ENCODE assay signal across 1 cellular context in genomic region chr6:33191383-33192104, GRCh38.
A peak's percentile ranks its signal among the peaks of the same experiment; 100 is the strongest.
TF ChIP-seq lines count a peak whose summit lies in the region.

No MANE protein-coding gene starts in this region.

TF ChIP-seq in HepG2, 621 proteins besides CTCF, POLR2A, EP300 and RAD21 (continues in another document):
- TF ChIP-seq ZNF263 (CRISPR knock-in tag; IDR thresholded peaks at IDR 0.05): peak; percentile 92
- no peak for TF ChIP-seq PHF20 (CRISPR knock-in tag; IDR thresholded peaks at IDR 0.05)
- TF ChIP-seq, protein P1, sequence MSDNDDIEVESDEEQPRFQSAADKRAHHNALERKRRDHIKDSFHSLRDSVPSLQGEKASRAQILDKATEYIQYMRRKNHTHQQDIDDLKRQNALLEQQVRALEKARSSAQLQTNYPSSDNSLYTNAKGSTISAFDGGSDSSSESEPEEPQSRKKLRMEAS (IDR thresholded peaks at IDR 0.05): no peak
- peak; percentile 89 for TF ChIP-seq TEAD3 (CRISPR knock-in tag; optimal IDR thresholded peaks at IDR 0.05; ENCODE audit: borderline replicate concordance)
- TF ChIP-seq ERF (CRISPR knock-in tag; IDR thresholded peaks at IDR 0.05): no peak
- TF ChIP-seq MEF2D (CRISPR knock-in tag; IDR thresholded peaks at IDR 0.05): no peak
- TF ChIP-seq HNRNPL (IDR thresholded peaks at IDR 0.05; ENCODE audit: low read depth, low read length): peak; percentile 95
- TF ChIP-seq SPEN (CRISPR knock-in tag; IDR thresholded peaks at IDR 0.05; ENCODE audit: low read depth): no peak
- no peak for TF ChIP-seq GZF1 (CRISPR knock-in tag; IDR thresholded peaks at IDR 0.05)
- TF ChIP-seq TCF7L2 (IDR thresholded peaks at IDR 0.05; ENCODE audit: low read depth, low read length): no peak
- no peak for TF ChIP-seq ZBTB7A (CRISPR knock-in tag; IDR thresholded peaks at IDR 0.05)
- TF ChIP-seq ZBTB42 (CRISPR knock-in tag; IDR thresholded peaks at IDR 0.05): no peak
- TF ChIP-seq ZNF281 (CRISPR knock-in tag; IDR thresholded peaks at IDR 0.05; ENCODE audit: borderline replicate concordance): peak; percentile 64; the same call in 1 of the 2 replicates
- TF ChIP-seq ZNF510 (CRISPR knock-in tag; IDR thresholded peaks at IDR 0.05; ENCODE audit: low read depth): 0 out of 2 replicates have a peak, but pooled peaks have one; percentile 52
- TF ChIP-seq, protein P2, sequence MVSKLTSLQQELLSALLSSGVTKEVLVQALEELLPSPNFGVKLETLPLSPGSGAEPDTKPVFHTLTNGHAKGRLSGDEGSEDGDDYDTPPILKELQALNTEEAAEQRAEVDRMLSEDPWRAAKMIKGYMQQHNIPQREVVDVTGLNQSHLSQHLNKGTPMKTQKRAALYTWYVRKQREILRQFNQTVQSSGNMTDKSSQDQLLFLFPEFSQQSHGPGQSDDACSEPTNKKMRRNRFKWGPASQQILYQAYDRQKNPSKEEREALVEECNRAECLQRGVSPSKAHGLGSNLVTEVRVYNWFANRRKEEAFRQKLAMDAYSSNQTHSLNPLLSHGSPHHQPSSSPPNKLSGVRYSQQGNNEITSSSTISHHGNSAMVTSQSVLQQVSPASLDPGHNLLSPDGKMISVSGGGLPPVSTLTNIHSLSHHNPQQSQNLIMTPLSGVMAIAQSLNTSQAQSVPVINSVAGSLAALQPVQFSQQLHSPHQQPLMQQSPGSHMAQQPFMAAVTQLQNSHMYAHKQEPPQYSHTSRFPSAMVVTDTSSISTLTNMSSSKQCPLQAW (CRISPR knock-in tag; IDR thresholded peaks at IDR 0.05): no peak
- peak; percentile 27; the same call in 1 of the 2 replicates for TF ChIP-seq MTA1 (CRISPR knock-in tag; IDR thresholded peaks at IDR 0.05; ENCODE audit: borderline replicate concordance)
- TF ChIP-seq ZNF34 (CRISPR knock-in tag; IDR thresholded peaks at IDR 0.05; ENCODE audit: borderline replicate concordance): no peak
- TF ChIP-seq USF2 (IDR thresholded peaks at IDR 0.05; ENCODE audit: low read depth, low read length): no peak
- TF ChIP-seq USF2 (CRISPR knock-in tag; IDR thresholded peaks at IDR 0.05; ENCODE audit: borderline replicate concordance): no peak
- no peak for TF ChIP-seq ZNF556 (CRISPR knock-in tag; IDR thresholded peaks at IDR 0.05; ENCODE audit: borderline replicate concordance)
- TF ChIP-seq, protein P3, sequence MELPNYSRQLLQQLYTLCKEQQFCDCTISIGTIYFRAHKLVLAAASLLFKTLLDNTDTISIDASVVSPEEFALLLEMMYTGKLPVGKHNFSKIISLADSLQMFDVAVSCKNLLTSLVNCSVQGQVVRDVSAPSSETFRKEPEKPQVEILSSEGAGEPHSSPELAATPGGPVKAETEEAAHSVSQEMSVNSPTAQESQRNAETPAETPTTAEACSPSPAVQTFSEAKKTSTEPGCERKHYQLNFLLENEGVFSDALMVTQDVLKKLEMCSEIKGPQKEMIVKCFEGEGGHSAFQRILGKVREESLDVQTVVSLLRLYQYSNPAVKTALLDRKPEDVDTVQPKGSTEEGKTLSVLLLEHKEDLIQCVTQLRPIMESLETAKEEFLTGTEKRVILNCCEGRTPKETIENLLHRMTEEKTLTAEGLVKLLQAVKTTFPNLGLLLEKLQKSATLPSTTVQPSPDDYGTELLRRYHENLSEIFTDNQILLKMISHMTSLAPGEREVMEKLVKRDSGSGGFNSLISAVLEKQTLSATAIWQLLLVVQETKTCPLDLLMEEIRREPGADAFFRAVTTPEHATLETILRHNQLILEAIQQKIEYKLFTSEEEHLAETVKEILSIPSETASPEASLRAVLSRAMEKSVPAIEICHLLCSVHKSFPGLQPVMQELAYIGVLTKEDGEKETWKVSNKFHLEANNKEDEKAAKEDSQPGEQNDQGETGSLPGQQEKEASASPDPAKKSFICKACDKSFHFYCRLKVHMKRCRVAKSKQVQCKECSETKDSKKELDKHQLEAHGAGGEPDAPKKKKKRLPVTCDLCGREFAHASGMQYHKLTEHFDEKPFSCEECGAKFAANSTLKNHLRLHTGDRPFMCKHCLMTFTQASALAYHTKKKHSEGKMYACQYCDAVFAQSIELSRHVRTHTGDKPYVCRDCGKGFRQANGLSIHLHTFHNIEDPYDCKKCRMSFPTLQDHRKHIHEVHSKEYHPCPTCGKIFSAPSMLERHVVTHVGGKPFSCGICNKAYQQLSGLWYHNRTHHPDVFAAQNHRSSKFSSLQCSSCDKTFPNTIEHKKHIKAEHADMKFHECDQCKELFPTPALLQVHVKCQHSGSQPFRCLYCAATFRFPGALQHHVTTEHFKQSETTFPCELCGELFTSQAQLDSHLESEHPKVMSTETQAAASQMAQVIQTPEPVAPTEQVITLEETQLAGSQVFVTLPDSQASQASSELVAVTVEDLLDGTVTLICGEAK (IDR thresholded peaks at IDR 0.05): no peak
- TF ChIP-seq, protein P3 (CRISPR knock-in tag; IDR thresholded peaks at IDR 0.05): no peak
- TF ChIP-seq CBX5 (CRISPR knock-in tag; IDR thresholded peaks at IDR 0.05; ENCODE audit: borderline replicate concordance): no peak
- no peak for TF ChIP-seq PLSCR1 (CRISPR knock-in tag; IDR thresholded peaks at IDR 0.05; ENCODE audit: borderline replicate concordance)
- no peak for TF ChIP-seq GABPB1 (CRISPR knock-in tag; IDR thresholded peaks at IDR 0.05)
- 0 out of 2 replicates have a peak, but pooled peaks have one; percentile 7 for TF ChIP-seq ZMYM4 (CRISPR knock-in tag; IDR thresholded peaks at IDR 0.05)
- 0 out of 2 replicates have a peak, but pooled peaks have one; percentile 16 for TF ChIP-seq ZNF83 (CRISPR knock-in tag; IDR thresholded peaks at IDR 0.05; ENCODE audit: borderline replicate concordance)
- no peak for TF ChIP-seq ZFP62 (CRISPR knock-in tag; IDR thresholded peaks at IDR 0.05)
- TF ChIP-seq, protein P4, sequence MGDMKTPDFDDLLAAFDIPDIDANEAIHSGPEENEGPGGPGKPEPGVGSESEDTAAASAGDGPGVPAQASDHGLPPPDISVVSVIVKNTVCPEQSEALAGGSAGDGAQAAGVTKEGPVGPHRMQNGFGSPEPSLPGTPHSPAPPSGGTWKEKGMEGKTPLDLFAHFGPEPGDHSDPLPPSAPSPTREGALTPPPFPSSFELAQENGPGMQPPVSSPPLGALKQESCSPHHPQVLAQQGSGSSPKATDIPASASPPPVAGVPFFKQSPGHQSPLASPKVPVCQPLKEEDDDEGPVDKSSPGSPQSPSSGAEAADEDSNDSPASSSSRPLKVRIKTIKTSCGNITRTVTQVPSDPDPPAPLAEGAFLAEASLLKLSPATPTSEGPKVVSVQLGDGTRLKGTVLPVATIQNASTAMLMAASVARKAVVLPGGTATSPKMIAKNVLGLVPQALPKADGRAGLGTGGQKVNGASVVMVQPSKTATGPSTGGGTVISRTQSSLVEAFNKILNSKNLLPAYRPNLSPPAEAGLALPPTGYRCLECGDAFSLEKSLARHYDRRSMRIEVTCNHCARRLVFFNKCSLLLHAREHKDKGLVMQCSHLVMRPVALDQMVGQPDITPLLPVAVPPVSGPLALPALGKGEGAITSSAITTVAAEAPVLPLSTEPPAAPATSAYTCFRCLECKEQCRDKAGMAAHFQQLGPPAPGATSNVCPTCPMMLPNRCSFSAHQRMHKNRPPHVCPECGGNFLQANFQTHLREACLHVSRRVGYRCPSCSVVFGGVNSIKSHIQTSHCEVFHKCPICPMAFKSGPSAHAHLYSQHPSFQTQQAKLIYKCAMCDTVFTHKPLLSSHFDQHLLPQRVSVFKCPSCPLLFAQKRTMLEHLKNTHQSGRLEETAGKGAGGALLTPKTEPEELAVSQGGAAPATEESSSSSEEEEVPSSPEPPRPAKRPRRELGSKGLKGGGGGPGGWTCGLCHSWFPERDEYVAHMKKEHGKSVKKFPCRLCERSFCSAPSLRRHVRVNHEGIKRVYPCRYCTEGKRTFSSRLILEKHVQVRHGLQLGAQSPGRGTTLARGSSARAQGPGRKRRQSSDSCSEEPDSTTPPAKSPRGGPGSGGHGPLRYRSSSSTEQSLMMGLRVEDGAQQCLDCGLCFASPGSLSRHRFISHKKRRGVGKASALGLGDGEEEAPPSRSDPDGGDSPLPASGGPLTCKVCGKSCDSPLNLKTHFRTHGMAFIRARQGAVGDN (CRISPR knock-in tag; IDR thresholded peaks at IDR 0.05): peak; percentile 35; the same call in 1 of the 2 replicates
- TF ChIP-seq, protein P5, sequence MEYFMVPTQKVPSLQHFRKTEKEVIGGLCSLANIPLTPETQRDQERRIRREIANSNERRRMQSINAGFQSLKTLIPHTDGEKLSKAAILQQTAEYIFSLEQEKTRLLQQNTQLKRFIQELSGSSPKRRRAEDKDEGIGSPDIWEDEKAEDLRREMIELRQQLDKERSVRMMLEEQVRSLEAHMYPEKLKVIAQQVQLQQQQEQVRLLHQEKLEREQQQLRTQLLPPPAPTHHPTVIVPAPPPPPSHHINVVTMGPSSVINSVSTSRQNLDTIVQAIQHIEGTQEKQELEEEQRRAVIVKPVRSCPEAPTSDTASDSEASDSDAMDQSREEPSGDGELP (IDR thresholded peaks at IDR 0.05; ENCODE audit: borderline replicate concordance, low read depth): peak; percentile 36; the same call in 1 of the 2 replicates
- 0 out of 2 replicates have a peak, but pooled peaks have one; percentile 43 for TF ChIP-seq SIX4 (CRISPR knock-in tag; IDR thresholded peaks at IDR 0.05)
- no peak for TF ChIP-seq RARA (CRISPR knock-in tag; IDR thresholded peaks at IDR 0.05)
- TF ChIP-seq ZNF772 (CRISPR knock-in tag; IDR thresholded peaks at IDR 0.05): peak; percentile 49; the same call in 1 of the 2 replicates
- 0 out of 2 replicates have a peak, but pooled peaks have one; percentile 33 for TF ChIP-seq ZNF230 (CRISPR knock-in tag; IDR thresholded peaks at IDR 0.05)
- TF ChIP-seq PHF8 (CRISPR knock-in tag; IDR thresholded peaks at IDR 0.05): no peak
- peak; percentile 13 for TF ChIP-seq AGO1 (IDR thresholded peaks at IDR 0.05; ENCODE audit: low read depth, low read length, poor library complexity, severe bottlenecking)
- TF ChIP-seq ZNF788 (CRISPR knock-in tag; IDR thresholded peaks at IDR 0.05; ENCODE audit: borderline replicate concordance): 0 out of 2 replicates have a peak, but pooled peaks have one; percentile 42
